ENCODE assay signal across 11 cellular contexts in genomic region chr14:72519543-72519942, GRCh38.
DNase-seq lines count a peak whose midpoint lies in the region; ATAC-seq, FAIRE-seq and TF ChIP-seq lines count a peak whose summit lies in the region.
"Had no signal": no experiment of that assay in that cellular context is flagged by ENCODE, and none has a peak within 500 bp of the region (broad histone marks: within the 10 kb centered on the region; RNA-seq: fewer than 3 reads in every experiment).

No MANE protein-coding gene starts in this region.

- FAIRE-seq in GM12891 (lab: Jason Lieb, UNC) = peak; percentile 66
- FAIRE-seq: endothelial cell of umbilical vein had no signal

- intact Hi-C loops in posterior vena cava (cut with DNase I) (loop anchor here (5.0 kb wide), 2 partner anchors 383 to 388 kb away; no protein-coding TSS in a partner anchor), testis (cut with DNase I; ENCODE audit: low total_unique reads) (no loop called here)

- H3K4me3 ChIP-seq in testis = no peak overlapping the region

- TF ChIP-seq POLR2A in GM12891 (IDR thresholded peaks at IDR 0.05; ENCODE audit: low read depth, low read length) (no peak), testis (IDR thresholded peaks at IDR 0.05) (no peak)

- H3K27me3 ChIP-seq in testis = no peaks in the 10 kb centered on the region

- ATAC-seq in GM21447 (IDR thresholded peaks at IDR 0.05; ENCODE audit: unreplicated experiment) (peak; percentile 15), HG03565 (IDR thresholded peaks at IDR 0.05; ENCODE audit: unreplicated experiment) (peak; percentile 15)
- ATAC-seq: left ventricle myocardium superior had no signal

- WGBS in testis, 2 donors = 86 to 90% methylated on average over 4 of the region's 4 CpGs

- H3K9me3 Mint-ChIP-seq in activated naive CD8-positive, alpha-beta T cell treated with anti-CD3 and anti-CD28 coated beads for 36 hours = peaks cover 11% of the 10 kb centered on the region

- H3K4me1 Mint-ChIP-seq in activated naive CD8-positive, alpha-beta T cell treated with anti-CD3 and anti-CD28 coated beads for 36 hours = peaks cover 58% of the 10 kb centered on the region

- no peaks in the 10 kb centered on the region for H3K36me3 ChIP-seq in testis (ENCODE audit: low read depth, missing control alignments)

- H3K4me1 ChIP-seq in testis = peaks cover 14% of the 10 kb centered on the region

- POLR2A ChIA-PET in RWPE1 (lab: Yijun Ruan, JAX; ENCODE audit: low non-redundant PET) = no interaction called here

- H3K36me3 Mint-ChIP-seq in activated naive CD8-positive, alpha-beta T cell treated with anti-CD3 and anti-CD28 coated beads for 36 hours = peaks cover 8% of the 10 kb centered on the region

- DNase-seq in GM12891 (ENCODE audit: insufficient read length, low spot score) (no peak), RWPE1 (ENCODE audit: low spot score) (no peak), posterior vena cava (ENCODE audit: low spot score) (no peak), testis (no peak), DMS114 treated with DMSO at 0.1 percent for 48 hours (lab: John Stamatoyannopoulos, UW; ENCODE audit: unreplicated experiment) (no peak)
- peak; percentile 3 for DNase-seq in activated naive CD8-positive, alpha-beta T cell treated with anti-CD3 and anti-CD28 coated beads for 36 hours
- DNase-seq: H7, left ventricle myocardium superior had no signal

- H3K27ac ChIP-seq in RWPE1 (no peak overlapping the region), testis (no peak overlapping the region)

- no peak for TF ChIP-seq CTCF in RWPE1 (conservative IDR thresholded peaks at IDR 0.05; ENCODE audit: low read depth)
- TF ChIP-seq CTCF in testis (IDR thresholded peaks at IDR 0.05) = no peak

- CTCF ChIA-PET in RWPE1 (lab: Yijun Ruan, JAX) = no interaction called here

- peak overlapping the region; percentile 26 for H3K4me3 Mint-ChIP-seq in activated naive CD8-positive, alpha-beta T cell treated with anti-CD3 and anti-CD28 coated beads for 36 hours

- H3K9me3 ChIP-seq in testis = no peaks in the 10 kb centered on the region

- peak overlapping the region; percentile 81 for H3K27ac Mint-ChIP-seq in activated naive CD8-positive, alpha-beta T cell treated with anti-CD3 and anti-CD28 coated beads for 36 hours

- no peaks in the 10 kb centered on the region for H3K27me3 Mint-ChIP-seq in activated naive CD8-positive, alpha-beta T cell treated with anti-CD3 and anti-CD28 coated beads for 36 hours

TF ChIP-seq in GM12891, 5 proteins besides CTCF, POLR2A, EP300 and RAD21:
- no peak for TF ChIP-seq PAX5 (IDR thresholded peaks at IDR 0.05; ENCODE audit: insufficient read depth, low read length, severe bottlenecking)
- no peak for TF ChIP-seq SPI1 (IDR thresholded peaks at IDR 0.05; ENCODE audit: low read depth, low read length)
- TF ChIP-seq TAF1 (IDR thresholded peaks at IDR 0.05; ENCODE audit: low read depth, low read length) = no peak
